1 cellular context compared by ENCODE assay signal in genomic region chr15:67838789-67839332, GRCh38.
A peak's percentile ranks its signal among the peaks of the same experiment; 100 is the strongest.
TF ChIP-seq lines count a peak whose summit lies in the region.

No MANE protein-coding gene starts in this region.

TF ChIP-seq in HepG2, 621 proteins besides CTCF, POLR2A, EP300 and RAD21 (continued from another document and continues in another):
- TF ChIP-seq ZBTB49 (CRISPR knock-in tag; IDR thresholded peaks at IDR 0.05; ENCODE audit: borderline replicate concordance): no peak
- no peak for TF ChIP-seq USF2 (IDR thresholded peaks at IDR 0.05; ENCODE audit: low read depth, low read length)
- no peak for TF ChIP-seq USF2 (CRISPR knock-in tag; IDR thresholded peaks at IDR 0.05; ENCODE audit: borderline replicate concordance)
- TF ChIP-seq PHF5A (CRISPR knock-in tag; IDR thresholded peaks at IDR 0.05; ENCODE audit: low read depth, unreplicated experiment): no peak
- no peak for TF ChIP-seq KDM4B (CRISPR knock-in tag; IDR thresholded peaks at IDR 0.05)
- TF ChIP-seq, protein P1, sequence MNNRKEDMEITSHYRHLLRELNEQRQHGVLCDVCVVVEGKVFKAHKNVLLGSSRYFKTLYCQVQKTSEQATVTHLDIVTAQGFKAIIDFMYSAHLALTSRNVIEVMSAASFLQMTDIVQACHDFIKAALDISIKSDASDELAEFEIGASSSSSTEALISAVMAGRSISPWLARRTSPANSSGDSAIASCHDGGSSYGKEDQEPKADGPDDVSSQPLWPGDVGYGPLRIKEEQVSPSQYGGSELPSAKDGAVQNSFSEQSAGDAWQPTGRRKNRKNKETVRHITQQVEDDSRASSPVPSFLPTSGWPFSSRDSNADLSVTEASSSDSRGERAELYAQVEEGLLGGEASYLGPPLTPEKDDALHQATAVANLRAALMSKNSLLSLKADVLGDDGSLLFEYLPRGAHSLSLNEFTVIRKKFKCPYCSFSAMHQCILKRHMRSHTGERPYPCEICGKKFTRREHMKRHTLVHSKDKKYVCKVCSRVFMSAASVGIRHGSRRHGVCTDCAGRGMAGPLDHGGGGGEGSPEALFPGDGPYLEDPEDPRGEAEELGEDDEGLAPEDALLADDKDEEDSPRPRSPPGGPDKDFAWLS (CRISPR knock-in tag; IDR thresholded peaks at IDR 0.05; ENCODE audit: borderline replicate concordance): no peak
- no peak for TF ChIP-seq FOXK1 (CRISPR knock-in tag; IDR thresholded peaks at IDR 0.05; ENCODE audit: borderline replicate concordance, low read depth)
- no peak for TF ChIP-seq MBNL3 (CRISPR knock-in tag; conservative IDR thresholded peaks at IDR 0.05)
- no peak for TF ChIP-seq ZNF431 (CRISPR knock-in tag; IDR thresholded peaks at IDR 0.05; ENCODE audit: borderline replicate concordance, low read depth)
- TF ChIP-seq, protein P2, sequence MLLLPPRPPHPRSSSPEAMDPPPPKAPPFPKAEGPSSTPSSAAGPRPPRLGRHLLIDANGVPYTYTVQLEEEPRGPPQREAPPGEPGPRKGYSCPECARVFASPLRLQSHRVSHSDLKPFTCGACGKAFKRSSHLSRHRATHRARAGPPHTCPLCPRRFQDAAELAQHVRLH (CRISPR knock-in tag; IDR thresholded peaks at IDR 0.05; ENCODE audit: borderline replicate concordance, low read depth): no peak
- TF ChIP-seq AKAP8 (CRISPR knock-in tag; IDR thresholded peaks at IDR 0.05): no peak
- TF ChIP-seq NCOA5 (CRISPR knock-in tag; IDR thresholded peaks at IDR 0.05): no peak
- TF ChIP-seq, protein P3, sequence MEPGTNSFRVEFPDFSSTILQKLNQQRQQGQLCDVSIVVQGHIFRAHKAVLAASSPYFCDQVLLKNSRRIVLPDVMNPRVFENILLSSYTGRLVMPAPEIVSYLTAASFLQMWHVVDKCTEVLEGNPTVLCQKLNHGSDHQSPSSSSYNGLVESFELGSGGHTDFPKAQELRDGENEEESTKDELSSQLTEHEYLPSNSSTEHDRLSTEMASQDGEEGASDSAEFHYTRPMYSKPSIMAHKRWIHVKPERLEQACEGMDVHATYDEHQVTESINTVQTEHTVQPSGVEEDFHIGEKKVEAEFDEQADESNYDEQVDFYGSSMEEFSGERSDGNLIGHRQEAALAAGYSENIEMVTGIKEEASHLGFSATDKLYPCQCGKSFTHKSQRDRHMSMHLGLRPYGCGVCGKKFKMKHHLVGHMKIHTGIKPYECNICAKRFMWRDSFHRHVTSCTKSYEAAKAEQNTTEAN (CRISPR knock-in tag; conservative IDR thresholded peaks at IDR 0.05): no peak
- no peak for TF ChIP-seq TCF7 (IDR thresholded peaks at IDR 0.05; ENCODE audit: low read depth)
- TF ChIP-seq DNMT3B (CRISPR knock-in tag; conservative IDR thresholded peaks at IDR 0.05): no peak
- no peak for TF ChIP-seq BCLAF1 (IDR thresholded peaks at IDR 0.05)
- TF ChIP-seq EED (CRISPR knock-in tag; IDR thresholded peaks at IDR 0.05): no peak
- no peak for TF ChIP-seq ZNF224 (CRISPR knock-in tag; IDR thresholded peaks at IDR 0.05)
- TF ChIP-seq ZNF136 (CRISPR knock-in tag; IDR thresholded peaks at IDR 0.05; ENCODE audit: low read depth): no peak
- TF ChIP-seq IKZF4 (CRISPR knock-in tag; IDR thresholded peaks at IDR 0.05; ENCODE audit: borderline replicate concordance, low read depth, not compliant biosample characterization): no peak
- TF ChIP-seq TAF1 (CRISPR knock-in tag; IDR thresholded peaks at IDR 0.05): peak; percentile 7; the same call in 1 of the 2 replicates
- TF ChIP-seq ZNF713 (CRISPR knock-in tag; IDR thresholded peaks at IDR 0.05): no peak
- TF ChIP-seq, protein P4, sequence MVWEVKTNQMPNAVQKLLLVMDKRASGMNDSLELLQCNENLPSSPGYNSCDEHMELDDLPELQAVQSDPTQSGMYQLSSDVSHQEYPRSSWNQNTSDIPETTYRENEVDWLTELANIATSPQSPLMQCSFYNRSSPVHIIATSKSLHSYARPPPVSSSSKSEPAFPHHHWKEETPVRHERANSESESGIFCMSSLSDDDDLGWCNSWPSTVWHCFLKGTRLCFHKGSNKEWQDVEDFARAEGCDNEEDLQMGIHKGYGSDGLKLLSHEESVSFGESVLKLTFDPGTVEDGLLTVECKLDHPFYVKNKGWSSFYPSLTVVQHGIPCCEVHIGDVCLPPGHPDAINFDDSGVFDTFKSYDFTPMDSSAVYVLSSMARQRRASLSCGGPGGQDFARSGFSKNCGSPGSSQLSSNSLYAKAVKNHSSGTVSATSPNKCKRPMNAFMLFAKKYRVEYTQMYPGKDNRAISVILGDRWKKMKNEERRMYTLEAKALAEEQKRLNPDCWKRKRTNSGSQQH (CRISPR knock-in tag; IDR thresholded peaks at IDR 0.05; ENCODE audit: low read depth): no peak
- TF ChIP-seq SKI (IDR thresholded peaks at IDR 0.05; ENCODE audit: partially characterized antibody): no peak
- no peak; the same call in none of the 2 replicates for TF ChIP-seq BORCS8-MEF2B (CRISPR knock-in tag; IDR thresholded peaks at IDR 0.05)
- TF ChIP-seq TFAP4 (IDR thresholded peaks at IDR 0.05; ENCODE audit: borderline replicate concordance, low read depth): no peak
- TF ChIP-seq REPIN1 (CRISPR knock-in tag; IDR thresholded peaks at IDR 0.05; ENCODE audit: borderline replicate concordance, low read depth): peak; percentile 49; the same call in 1 of the 2 replicates
- TF ChIP-seq CBX5 (CRISPR knock-in tag; IDR thresholded peaks at IDR 0.05; ENCODE audit: borderline replicate concordance): no peak
- no peak for TF ChIP-seq ZNF781 (CRISPR knock-in tag; IDR thresholded peaks at IDR 0.05; ENCODE audit: borderline replicate concordance, not compliant biosample characterization)
- TF ChIP-seq ZNF766 (CRISPR knock-in tag; IDR thresholded peaks at IDR 0.05; ENCODE audit: borderline replicate concordance): 0 out of 2 replicates have a peak, but pooled peaks have one; percentile 47
- no peak for TF ChIP-seq GPN1 (CRISPR knock-in tag; IDR thresholded peaks at IDR 0.05; ENCODE audit: borderline replicate concordance)
- no peak for TF ChIP-seq PBX3 (CRISPR knock-in tag; IDR thresholded peaks at IDR 0.05; ENCODE audit: borderline replicate concordance)
- no peak for TF ChIP-seq HINFP (CRISPR knock-in tag; IDR thresholded peaks at IDR 0.05; ENCODE audit: low read depth)
- TF ChIP-seq ZNF510 (CRISPR knock-in tag; IDR thresholded peaks at IDR 0.05; ENCODE audit: low read depth): no peak
- TF ChIP-seq SP2 (CRISPR knock-in tag; IDR thresholded peaks at IDR 0.05): no peak
- no peak for TF ChIP-seq ZNF572 (CRISPR knock-in tag; IDR thresholded peaks at IDR 0.05)
- TF ChIP-seq, protein P5, sequence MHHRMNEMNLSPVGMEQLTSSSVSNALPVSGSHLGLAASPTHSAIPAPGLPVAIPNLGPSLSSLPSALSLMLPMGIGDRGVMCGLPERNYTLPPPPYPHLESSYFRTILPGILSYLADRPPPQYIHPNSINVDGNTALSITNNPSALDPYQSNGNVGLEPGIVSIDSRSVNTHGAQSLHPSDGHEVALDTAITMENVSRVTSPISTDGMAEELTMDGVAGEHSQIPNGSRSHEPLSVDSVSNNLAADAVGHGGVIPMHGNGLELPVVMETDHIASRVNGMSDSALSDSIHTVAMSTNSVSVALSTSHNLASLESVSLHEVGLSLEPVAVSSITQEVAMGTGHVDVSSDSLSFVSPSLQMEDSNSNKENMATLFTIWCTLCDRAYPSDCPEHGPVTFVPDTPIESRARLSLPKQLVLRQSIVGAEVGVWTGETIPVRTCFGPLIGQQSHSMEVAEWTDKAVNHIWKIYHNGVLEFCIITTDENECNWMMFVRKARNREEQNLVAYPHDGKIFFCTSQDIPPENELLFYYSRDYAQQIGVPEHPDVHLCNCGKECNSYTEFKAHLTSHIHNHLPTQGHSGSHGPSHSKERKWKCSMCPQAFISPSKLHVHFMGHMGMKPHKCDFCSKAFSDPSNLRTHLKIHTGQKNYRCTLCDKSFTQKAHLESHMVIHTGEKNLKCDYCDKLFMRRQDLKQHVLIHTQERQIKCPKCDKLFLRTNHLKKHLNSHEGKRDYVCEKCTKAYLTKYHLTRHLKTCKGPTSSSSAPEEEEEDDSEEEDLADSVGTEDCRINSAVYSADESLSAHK (CRISPR knock-in tag; IDR thresholded peaks at IDR 0.05; ENCODE audit: borderline replicate concordance): no peak
